ENCODE assay signal across 29 cellular contexts in genomic region chr20:61287583-61287982, GRCh38. TPM values are rescaled to one million over a fixed set of nuclear protein-coding genes. Genes with fewer than 3 reads are reported as not detected.
"Had no signal": no experiment of that assay in that cellular context is flagged by ENCODE, and none has a peak within 500 bp of the region (broad histone marks: within the 10 kb centered on the region; RNA-seq: fewer than 3 reads in every experiment).

No MANE protein-coding gene starts in this region.

- H3K27me3 Mint-ChIP-seq: dendritic cell treated with granulocyte-macrophage colony-stimulating factor and Interleukin-4, amounts not matched to agents 40 ng/mL and 50 ng/mL, for 4 days; type B pancreatic cell had no signal

- H3K4me1 Mint-ChIP-seq: natural killer cell; stimulated activated effector memory CD8-positive, alpha-beta T cell treated with anti-CD3 and anti-CD28 coated beads, Interleukin-12 subunit alpha, Interleukin-12 subunit beta, amount 100 ng/mL, for 72 hours had no signal

- H2AFZ ChIP-seq: parathyroid adenoma had no signal

- H3K9me3 ChIP-seq: colonic mucosa, esophagus muscularis mucosa, gastroesophageal sphincter, lower lobe of right lung, neutrophil, right lobe of liver, testis, tibial artery had no signal

- H3K36me3 ChIP-seq: colonic mucosa, esophagus muscularis mucosa, gastroesophageal sphincter, heart right ventricle, lower lobe of right lung, neutrophil, right lobe of liver, stomach, tibial artery had no signal

- H3K4me3 Mint-ChIP-seq: dendritic cell treated with granulocyte-macrophage colony-stimulating factor and Interleukin-4, amounts not matched to agents 40 ng/mL and 50 ng/mL, for 4 days; natural killer cell; stimulated activated effector memory CD8-positive, alpha-beta T cell treated with anti-CD3 and anti-CD28 coated beads, Interleukin-12 subunit alpha, Interleukin-12 subunit beta, amount 100 ng/mL, for 72 hours; type B pancreatic cell had no signal

- H3K4me3 ChIP-seq: colonic mucosa, esophagus muscularis mucosa, gastroesophageal sphincter, heart right ventricle, lower lobe of right lung, right lobe of liver, stomach, testis, tibial artery had no signal

- H3K27ac ChIP-seq: colonic mucosa, esophagus muscularis mucosa, foreskin keratinocyte, gastroesophageal sphincter, heart right ventricle, lower lobe of right lung, neutrophil, parathyroid adenoma, right lobe of liver, stomach, testis, tibial artery had no signal

- H3K79me2 ChIP-seq: parathyroid adenoma had no signal

- ATAC-seq: foreskin keratinocyte; gastroesophageal sphincter; left colon; left ventricle myocardium superior; lower lobe of right lung; natural killer cell; right lobe of liver; stimulated activated effector memory CD8-positive, alpha-beta T cell treated with anti-CD3 and anti-CD28 coated beads, Interleukin-12 subunit alpha, Interleukin-12 subunit beta, amount 100 ng/mL, for 72 hours had no signal

- H3K4me1 ChIP-seq: colonic mucosa, esophagus muscularis mucosa, foreskin keratinocyte, gastroesophageal sphincter, heart right ventricle, lower lobe of right lung, parathyroid adenoma, right lobe of liver, stomach, testis, tibial artery had no signal

- H3K36me3 Mint-ChIP-seq: natural killer cell; stimulated activated effector memory CD8-positive, alpha-beta T cell treated with anti-CD3 and anti-CD28 coated beads, Interleukin-12 subunit alpha, Interleukin-12 subunit beta, amount 100 ng/mL, for 72 hours had no signal

- H3K27ac Mint-ChIP-seq: dendritic cell treated with granulocyte-macrophage colony-stimulating factor and Interleukin-4, amounts not matched to agents 40 ng/mL and 50 ng/mL, for 4 days; natural killer cell; progenitor cell of endocrine pancreas; stimulated activated effector memory CD8-positive, alpha-beta T cell treated with anti-CD3 and anti-CD28 coated beads, Interleukin-12 subunit alpha, Interleukin-12 subunit beta, amount 100 ng/mL, for 72 hours; type B pancreatic cell had no signal

- H3K27me3 ChIP-seq: colonic mucosa, foreskin keratinocyte, neutrophil, right lobe of liver, testis had no signal

- DNase-seq: cerebellar nuclear complex; colonic mucosa; effector memory CD4-positive, alpha-beta T cell; foreskin keratinocyte; glutamatergic neuron; heart right ventricle; left colon; left ventricle myocardium superior; lower lobe of right lung; natural killer cell; small intestine; stimulated activated CD4-positive, alpha-beta T cell treated with anti-CD3 and anti-CD28 coated beads, Interleukin-12 subunit alpha, Interleukin-12 subunit beta, amount 100 ng/mL, for 4 hours; stimulated activated CD4-positive, alpha-beta T cell treated with anti-CD3 and anti-CD28 coated beads, Interleukin-1b, Interleukin-23, amount 100 ng/mL, for 48 hours; stimulated activated CD4-positive, alpha-beta T cell treated with anti-CD3 and anti-CD28 coated beads, Interleukin-4, amount 100 ng/mL, for 1 hour; stimulated activated naive CD4-positive, alpha-beta T cell treated with Interleukin-2 at 50 U/mL for 16 hours; stomach; testis; tibial artery had no signal

RNA-seq across cellular contexts. Expression of gene CDH4, which starts 35.5 kb away (rescaled TPM):
- total RNA-seq: left ventricle myocardium superior, mesenteric fat pad, subcutaneous adipose tissue had no signal
